In genomic region chr19:14058182-14059092, GRCh38 we compare ENCODE assay signal across 9 cellular contexts. TPM values are rescaled to one million over a fixed set of nuclear protein-coding genes. Genes with fewer than 3 reads are reported as not detected.
DNase-seq lines count a peak whose midpoint lies in the region; TF ChIP-seq lines count a peak whose summit lies in the region.
"Had no signal": no experiment of that assay in that cellular context is flagged by ENCODE, and none has a peak within 500 bp of the region (broad histone marks: within the 10 kb centered on the region; RNA-seq: fewer than 3 reads in every experiment).

No MANE protein-coding gene starts in this region.

- no peak overlapping the region for H2AFZ ChIP-seq in OCI-LY3 (ENCODE audit: low read depth, low read length)

- peaks cover 17% of the 10 kb centered on the region for H3K27me3 ChIP-seq in CD4-positive, alpha-beta memory T cell (ENCODE audit: insufficient read depth, low read length)
- peaks cover 29% of the 10 kb centered on the region for H3K27me3 ChIP-seq in OCI-LY3 (ENCODE audit: low read depth, low read length)
- H3K27me3 ChIP-seq: thyroid gland had no signal

- no peak for DNase-seq in CD4-positive, alpha-beta memory T cell
- DNase-seq in NCI-H2171 treated with DMSO at 0.1 percent for 48 hours (lab: John Stamatoyannopoulos, UW) (no peak), NCI-H1436 (lab: John Stamatoyannopoulos, UW) (no peak), erythroblast (lab: John Stamatoyannopoulos, UW) (no peak)
- DNase-seq: NCI-H2107 had no signal

- peaks cover 6 to 7% of the 10 kb centered on the region in 2 donors for H3K36me3 Mint-ChIP-seq in CD4-positive, alpha-beta memory T cell

- no peaks in the 10 kb centered on the region for H3K36me3 ChIP-seq in CD4-positive, alpha-beta memory T cell (ENCODE audit: insufficient read depth, low read length)
- no peaks in the 10 kb centered on the region for H3K36me3 ChIP-seq in OCI-LY3 (replicated peaks; ENCODE audit: low read depth, low read length)
- H3K36me3 ChIP-seq: thyroid gland had no signal

- H3K27ac Mint-ChIP-seq in CD4-positive, alpha-beta memory T cell: peak overlapping the region in 2 of 7 donors; percentile 17 to 40

- POLR2A ChIA-PET in CD4-positive, alpha-beta memory T cell (lab: Charles Lee; ENCODE audit: partially characterized antibody): interaction anchor here (1.0 to 3.3 kb wide), 9 partner anchors 10 to 207 kb away, joined by 3 to 10 read pairs (median 5); partner anchors contain the start of genes DCAF15, IL27RA, PRKACA and RFX1

- no peak overlapping the region for H3K9ac ChIP-seq in OCI-LY3 (ENCODE audit: low read length)

- peaks cover 0 to 4% (median 0%) of the 10 kb centered on the region in 8 donors for H3K9me3 Mint-ChIP-seq in CD4-positive, alpha-beta memory T cell

- TF ChIP-seq CTCF in OCI-LY3 (IDR thresholded peaks at IDR 0.05; ENCODE audit: low read depth, low read length): no peak

- H3K4me3 Mint-ChIP-seq in CD4-positive, alpha-beta memory T cell: peak overlapping the region; percentile 61 to 84 (median 78)

- CTCF ChIA-PET in CD4-positive, alpha-beta memory T cell (lab: Charles Lee; ENCODE audit: partially characterized antibody): interaction anchor here (0.8 to 4.7 kb wide), 28 partner anchors 9 to 289 kb away, joined by 3 to 65 read pairs (median 5); partner anchors contain the start of genes ASF1B, CC2D1A, IL27RA and MISP3

- no peak overlapping the region for H3K4me3 ChIP-seq in CD4-positive, alpha-beta memory T cell (ENCODE audit: low read length in 2 of 2)
- H3K4me3 ChIP-seq in OCI-LY3 (ENCODE audit: low read length): no peak overlapping the region
- peak overlapping the region; percentile 37 for H3K4me3 ChIP-seq in iPS-11a (ENCODE audit: low read depth, low read length)

- no peaks in the 10 kb centered on the region for H3K79me2 ChIP-seq in OCI-LY3 (ENCODE audit: low read length)

- H3K27me3 Mint-ChIP-seq in CD4-positive, alpha-beta memory T cell: peaks cover 13 to 22% of the 10 kb centered on the region in 2 donors

- peak overlapping the region; percentile 48 for H3K4me2 ChIP-seq in OCI-LY3 (ENCODE audit: low read length)

- intact Hi-C loops in CD4-positive, alpha-beta memory T cell (cut with micrococcal nuclease): loop anchor here (2.0 kb wide), 1 partner anchor 14 kb away; the partner anchor contains the start of gene MISP3

- H3K9me3 ChIP-seq in CD4-positive, alpha-beta memory T cell (ENCODE audit: control insufficient read depth in 1 of 2, low read length in 2 of 2): no peaks in the 10 kb centered on the region
- H3K9me3 ChIP-seq in OCI-LY3 (ENCODE audit: insufficient read depth, low read length): no peaks in the 10 kb centered on the region
- H3K9me3 ChIP-seq: thyroid gland had no signal

- peaks cover 18% of the 10 kb centered on the region for H3K4me1 ChIP-seq in CD4-positive, alpha-beta memory T cell (ENCODE audit: insufficient read depth, low read length)
- 0 out of 2 replicates have a peak, but pooled peaks cover 2% of the 10 kb centered on the region for H3K4me1 ChIP-seq in OCI-LY3 (ENCODE audit: low read length)

- no peak for TF ChIP-seq POLR2A in erythroblast (IDR thresholded peaks at IDR 0.05; ENCODE audit: low read length)

- no peaks in the 10 kb centered on the region for H4K20me1 ChIP-seq in OCI-LY3 (ENCODE audit: insufficient read depth, low read length)

- H3K4me1 Mint-ChIP-seq in CD4-positive, alpha-beta memory T cell: peaks cover 9 to 28% (median 17%) of the 10 kb centered on the region in 4 donors

- no peak overlapping the region for H3K27ac ChIP-seq in CD4-positive, alpha-beta memory T cell (ENCODE audit: low read depth, low read length)
- no peak overlapping the region for H3K27ac ChIP-seq in OCI-LY3 (ENCODE audit: low read length)
- H3K27ac ChIP-seq: thyroid gland had no signal

RNA-seq across cellular contexts. Expression of gene PALM3, which starts 3.4 kb away (rescaled TPM):
- not detected for total RNA-seq in CD4-positive, alpha-beta memory T cell
- not detected for polyA plus RNA-seq in CD4-positive, alpha-beta memory T cell
- total RNA-seq: lung microvascular endothelial cell had no signal

RNA-seq across cellular contexts. Expression of gene MISP3, which starts 14.1 kb away (rescaled TPM):
- total RNA-seq in CD4-positive, alpha-beta memory T cell: 1 to 10 TPM; 1.3 to 1.6 TPM
- polyA plus RNA-seq in CD4-positive, alpha-beta memory T cell: 1 to 10 TPM in 1 of 2 donors, under 1 TPM in 1; 0.68 to 1.1 TPM
- total RNA-seq: lung microvascular endothelial cell had no signal

RNA-seq across cellular contexts. Expression of gene IL27RA, which starts 26.9 kb away (rescaled TPM):
- total RNA-seq in CD4-positive, alpha-beta memory T cell: 10 to 100 TPM; 74.3 to 76.2 TPM
- 100 to 1,000 TPM; 101 to 104 TPM for polyA plus RNA-seq in CD4-positive, alpha-beta memory T cell

RNA-seq across cellular contexts. Expression of gene C19orf67, which starts 27.1 kb away (rescaled TPM):
- total RNA-seq in CD4-positive, alpha-beta memory T cell: under 1 TPM in 1 of 2 experiments, not detected in 1; 0.55 TPM
- polyA plus RNA-seq in CD4-positive, alpha-beta memory T cell: not detected
- total RNA-seq: lung microvascular endothelial cell, thyroid gland had no signal

RNA-seq across cellular contexts. Expression of gene RLN3, which starts 30.5 kb away (rescaled TPM):
- not detected for total RNA-seq in CD4-positive, alpha-beta memory T cell
- under 1 TPM in 1 of 2 donors, not detected in 1; 0.41 TPM for polyA plus RNA-seq in CD4-positive, alpha-beta memory T cell
- total RNA-seq: lung microvascular endothelial cell, thyroid gland had no signal
